22 cellular contexts compared by ENCODE assay signal in the genomic region with DNA sequence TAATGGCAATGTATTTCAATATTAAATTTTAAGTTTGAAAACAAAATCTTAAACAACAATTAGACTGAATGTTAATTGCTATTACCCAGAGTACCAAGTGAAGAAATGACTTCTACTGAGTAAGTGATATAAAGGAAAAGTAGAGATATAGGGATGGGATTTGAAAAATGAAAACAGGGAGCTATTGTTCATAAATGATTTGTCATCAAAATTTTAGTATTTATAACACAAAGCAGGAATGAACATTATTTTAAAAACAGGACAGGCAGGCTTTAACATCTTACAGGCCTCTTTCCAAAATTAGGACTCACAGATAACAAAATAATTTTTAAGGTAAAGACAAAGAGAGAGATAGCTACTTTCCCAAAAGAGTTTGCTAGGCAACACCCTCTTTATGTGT.
"Had no signal": no experiment of that assay in that cellular context is flagged by ENCODE, and none has a peak within 500 bp of the region (broad histone marks: within the 10 kb centered on the region; RNA-seq: fewer than 3 reads in every experiment).

No MANE protein-coding gene starts in this region.

- H3K27me3 Mint-ChIP-seq: activated CD4-positive, alpha-beta memory T cell treated with anti-CD3 and anti-CD28 coated beads, Interleukin-2, amount 10 ng/mL, durations not matched to agents 7 days and 5 days; activated naive CD4-positive, alpha-beta T cell treated with anti-CD3 and anti-CD28 coated beads, Interleukin-2, amount 10 ng/mL, durations not matched to agents 7 days and 5 days; naive thymus-derived CD8-positive, alpha-beta T cell; stimulated activated naive CD8-positive, alpha-beta T cell treated with anti-CD3 and anti-CD28 coated beads, Interleukin-15, Interleukin-2, amounts not matched to agents 100 ng/mL and 50 ng/mL, for 24 hours had no signal

- H3K9me3 ChIP-seq: neutrophil, ovary, prostate gland, tibial artery had no signal

- H3K4me3 ChIP-seq: cardiac muscle cell, lung, ovary, prostate gland, tibial artery had no signal

- FAIRE-seq: frontal cortex, urothelium cell line had no signal

- H3K27ac ChIP-seq: cardiac muscle cell, neutrophil, ovary, prostate gland, tibial artery, VCaP had no signal

- H3K4me1 ChIP-seq: prostate gland had no signal

- DNase-seq: activated CD4-positive, alpha-beta memory T cell treated with anti-CD3 and anti-CD28 coated beads, Interleukin-2, amount 10 ng/mL, durations not matched to agents 7 days and 5 days; activated CD4-positive, alpha-beta T cell treated with anti-CD3 and anti-CD28 coated beads, Interleukin-2, amount 10 ng/mL, durations not matched to agents 24 days and 14 days; activated effector memory CD4-positive, alpha-beta T cell treated with anti-CD3 and anti-CD28 coated beads, Interleukin-2, amount 50 U/mL, for 16 hours; activated naive CD4-positive, alpha-beta T cell treated with anti-CD3 and anti-CD28 coated beads, Interleukin-2, amount 10 ng/mL, durations not matched to agents 7 days and 5 days; amygdala; glutamatergic neuron; islet precursor cell; naive thymus-derived CD8-positive, alpha-beta T cell; ovary; stimulated activated CD4-positive, alpha-beta T cell treated with anti-CD3 and anti-CD28 coated beads, Interleukin-1b, Interleukin-23, amount 100 ng/mL, for 48 hours; substantia nigra; SW 1271; tibial artery had no signal

- ATAC-seq: activated CD4-positive, CD25-positive, alpha-beta regulatory T cell treated with anti-CD3 and anti-CD28 coated beads, Interleukin-2, amount 50 U/mL, for 24 hours; naive thymus-derived CD8-positive, alpha-beta T cell had no signal

- H3K27me3 ChIP-seq: cardiac muscle cell, ovary, tibial artery had no signal

- H3K36me3 ChIP-seq: neutrophil, ovary, prostate gland, tibial artery had no signal

- H3K4me3 Mint-ChIP-seq: activated CD4-positive, alpha-beta memory T cell treated with anti-CD3 and anti-CD28 coated beads, Interleukin-2, amount 10 ng/mL, durations not matched to agents 7 days and 5 days; activated CD4-positive, alpha-beta T cell treated with anti-CD3 and anti-CD28 coated beads, Interleukin-2, amount 10 ng/mL, durations not matched to agents 24 days and 14 days; activated naive CD4-positive, alpha-beta T cell treated with anti-CD3 and anti-CD28 coated beads, Interleukin-2, amount 10 ng/mL, durations not matched to agents 7 days and 5 days; stimulated activated naive CD8-positive, alpha-beta T cell treated with anti-CD3 and anti-CD28 coated beads, Interleukin-15, Interleukin-2, amounts not matched to agents 100 ng/mL and 50 ng/mL, for 24 hours had no signal

- H3K9me3 Mint-ChIP-seq: activated CD4-positive, alpha-beta memory T cell treated with anti-CD3 and anti-CD28 coated beads, Interleukin-2, amount 10 ng/mL, durations not matched to agents 7 days and 5 days; activated CD4-positive, alpha-beta T cell treated with anti-CD3 and anti-CD28 coated beads, Interleukin-2, amount 10 ng/mL, durations not matched to agents 24 days and 14 days; activated naive CD4-positive, alpha-beta T cell treated with anti-CD3 and anti-CD28 coated beads, Interleukin-2, amount 10 ng/mL, durations not matched to agents 7 days and 5 days; naive thymus-derived CD8-positive, alpha-beta T cell; stimulated activated naive CD8-positive, alpha-beta T cell treated with anti-CD3 and anti-CD28 coated beads, Interleukin-15, Interleukin-2, amounts not matched to agents 100 ng/mL and 50 ng/mL, for 24 hours had no signal

- H3K27ac Mint-ChIP-seq: activated CD4-positive, alpha-beta memory T cell treated with anti-CD3 and anti-CD28 coated beads, Interleukin-2, amount 10 ng/mL, durations not matched to agents 7 days and 5 days; activated CD4-positive, alpha-beta T cell treated with anti-CD3 and anti-CD28 coated beads, Interleukin-2, amount 10 ng/mL, durations not matched to agents 24 days and 14 days; activated naive CD4-positive, alpha-beta T cell treated with anti-CD3 and anti-CD28 coated beads, Interleukin-2, amount 10 ng/mL, durations not matched to agents 7 days and 5 days; naive thymus-derived CD8-positive, alpha-beta T cell; stimulated activated naive CD8-positive, alpha-beta T cell treated with anti-CD3 and anti-CD28 coated beads, Interleukin-15, Interleukin-2, amounts not matched to agents 100 ng/mL and 50 ng/mL, for 24 hours had no signal
